26 cellular contexts compared by ENCODE assay signal in genomic region chr6:122297010-122297409, GRCh38.
"Had no signal": no experiment of that assay in that cellular context is flagged by ENCODE, and none has a peak within 500 bp of the region (broad histone marks: within the 10 kb centered on the region; RNA-seq: fewer than 3 reads in every experiment).

No MANE protein-coding gene starts in this region.

- H3K9me3 ChIP-seq: colonic mucosa, esophagus muscularis mucosa, esophagus squamous epithelium, gastrocnemius medialis, gastroesophageal sphincter, heart left ventricle, heart right ventricle had no signal

- H3K36me3 ChIP-seq: colonic mucosa, esophagus muscularis mucosa, esophagus squamous epithelium, gastrocnemius medialis, gastroesophageal sphincter, heart left ventricle, heart right ventricle had no signal

- H2AFZ ChIP-seq: hepatocyte had no signal

- ATAC-seq: effector memory CD8-positive, alpha-beta T cell; esophagus mucosa; foreskin keratinocyte; gastrocnemius medialis; gastroesophageal sphincter; heart left ventricle; heart right ventricle had no signal

- H3K27me3 ChIP-seq: colonic mucosa, dorsolateral prefrontal cortex, esophagus muscularis mucosa, esophagus squamous epithelium, foreskin keratinocyte, gastrocnemius medialis, gastroesophageal sphincter, heart left ventricle, heart right ventricle, hepatocyte had no signal

- H3K27ac Mint-ChIP-seq: dendritic cell treated with granulocyte-macrophage colony-stimulating factor and Interleukin-4, amounts not matched to agents 40 ng/mL and 50 ng/mL, for 4 days; effector memory CD8-positive, alpha-beta T cell; endodermal cell had no signal

- H3K27me3 Mint-ChIP-seq: dendritic cell treated with granulocyte-macrophage colony-stimulating factor and Interleukin-4, amounts not matched to agents 40 ng/mL and 50 ng/mL, for 4 days; effector memory CD8-positive, alpha-beta T cell had no signal

- DNase-seq: colonic mucosa; cortex of kidney; dermis blood vessel endothelial cell; dorsolateral prefrontal cortex; effector CD4-positive, alpha-beta T cell; effector CD8-positive, alpha-beta T cell; effector memory CD4-positive, alpha-beta T cell; effector memory CD8-positive, alpha-beta T cell; endodermal cell; erythroblast; esophagus squamous epithelium; foreskin fibroblast; foreskin keratinocyte; foreskin melanocyte; gastrocnemius medialis; glutamatergic neuron; head of caudate nucleus; heart left ventricle; heart right ventricle had no signal

- H3K9me3 Mint-ChIP-seq: dendritic cell treated with granulocyte-macrophage colony-stimulating factor and Interleukin-4, amounts not matched to agents 40 ng/mL and 50 ng/mL, for 4 days; effector memory CD8-positive, alpha-beta T cell; endodermal cell had no signal

- H3K4me1 Mint-ChIP-seq: endodermal cell had no signal

- H3K79me2 ChIP-seq: hepatocyte had no signal

- H3K4me3 Mint-ChIP-seq: dendritic cell treated with granulocyte-macrophage colony-stimulating factor and Interleukin-4, amounts not matched to agents 40 ng/mL and 50 ng/mL, for 4 days; effector memory CD8-positive, alpha-beta T cell; endodermal cell had no signal

- H3K4me2 ChIP-seq: hepatocyte had no signal

- H3K4me1 ChIP-seq: colonic mucosa, esophagus muscularis mucosa, esophagus squamous epithelium, foreskin keratinocyte, gastrocnemius medialis, gastroesophageal sphincter, heart left ventricle, heart right ventricle had no signal

- H3K4me3 ChIP-seq: colonic mucosa, coronary artery, dorsolateral prefrontal cortex, esophagus muscularis mucosa, esophagus squamous epithelium, gastrocnemius medialis, gastroesophageal sphincter, heart left ventricle, heart right ventricle, hepatocyte had no signal

- H3K27ac ChIP-seq: colonic mucosa, coronary artery, dorsolateral prefrontal cortex, epithelial cell of prostate, esophagus muscularis mucosa, esophagus squamous epithelium, foreskin keratinocyte, gastrocnemius medialis, gastroesophageal sphincter, heart left ventricle, heart right ventricle, hepatocyte had no signal
